Comparison of ENCODE assay signal across 9 cellular contexts in the genomic region with DNA sequence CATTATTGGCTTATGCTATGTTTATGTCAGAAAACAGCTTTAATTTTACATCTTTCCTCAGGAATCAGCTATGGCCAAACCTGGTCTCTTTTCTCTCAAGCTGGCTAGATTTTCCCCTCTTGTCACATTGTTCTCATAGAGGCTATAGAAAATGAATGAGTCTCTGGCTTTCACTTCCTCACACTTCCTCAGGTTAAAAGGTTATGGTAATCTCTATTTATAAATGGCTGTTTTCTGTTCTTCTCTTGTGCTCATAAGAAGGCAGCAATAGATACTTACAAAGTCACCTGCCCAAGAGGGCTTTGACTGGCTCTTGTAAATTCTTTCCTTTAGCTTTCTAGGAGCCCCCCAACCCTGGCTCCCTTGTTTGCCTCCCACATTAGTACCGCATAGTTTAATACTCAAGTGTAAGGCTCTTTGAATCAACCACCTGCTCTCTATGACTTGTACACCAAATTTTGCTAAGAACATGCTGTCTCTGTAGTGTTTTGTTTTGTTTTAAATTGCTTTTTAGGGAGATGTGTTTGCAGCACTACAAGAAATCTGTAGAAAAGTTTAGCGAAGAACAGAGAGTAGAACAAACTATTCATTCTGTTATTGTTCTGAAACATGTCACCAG.
DNase-seq lines count a peak whose midpoint lies in the region; ATAC-seq, FAIRE-seq and TF ChIP-seq lines count a peak whose summit lies in the region.
"Had no signal": no experiment of that assay in that cellular context is flagged by ENCODE, and none has a peak within 500 bp of the region (broad histone marks: within the 10 kb centered on the region; RNA-seq: fewer than 3 reads in every experiment).

No MANE protein-coding gene starts in this region.

- H3K9me3 ChIP-seq in OCI-LY7 (ENCODE audit: low read length) (no peaks in the 10 kb centered on the region), adrenal gland (replicated peaks in 1 of 3) (peaks cover 0 to 8% (median 0%) of the 10 kb centered on the region in 3 donors), small intestine (ENCODE audit: control insufficient read depth, low read depth) (no peaks in the 10 kb centered on the region)

- H3K9me2 ChIP-seq in OCI-LY7 (ENCODE audit: insufficient read depth, low read length) = no peaks in the 10 kb centered on the region

- TF ChIP-seq CTCF in OCI-LY7 (conservative IDR thresholded peaks at IDR 0.05; ENCODE audit: low read length) = no peak
- TF ChIP-seq CTCF in adrenal gland (IDR thresholded peaks at IDR 0.05) = no peak

- H3K79me2 ChIP-seq in OCI-LY7 (ENCODE audit: insufficient read depth, low read depth, low read length) = no peaks in the 10 kb centered on the region

- POLR2A ChIA-PET in OCI-LY7 (lab: Charles Lee) = interaction anchor here (1.3 kb wide), 1 partner anchor 88 kb away, joined by 3 read pairs; no protein-coding TSS in a partner anchor

- BruUV-seq in OCI-LY7 (replicated peaks; lab: Mats Ljungman, UMichigan) = no TSS peak

- 85 to 89% (median 89%) methylated on average over 2 of the region's 2 CpGs for WGBS in adrenal gland, 4 donors
- WGBS in small intestine, 3 donors = 78 to 91% (median 90%) methylated on average over 2 of the region's 2 CpGs

- ATAC-seq in GM18508 (IDR thresholded peaks at IDR 0.05; ENCODE audit: insufficient read depth, unreplicated experiment) (peak; percentile 99), GM21390 (IDR thresholded peaks at IDR 0.05; ENCODE audit: unreplicated experiment) (peak; percentile 98), HG03342 (IDR thresholded peaks at IDR 0.05; ENCODE audit: unreplicated experiment) (peak; percentile 99)

- no peak for TF ChIP-seq POLR2A in adrenal gland (IDR thresholded peaks at IDR 0.05)

- H4K20me1 ChIP-seq in OCI-LY7 (ENCODE audit: insufficient read depth, low read length) = no peaks in the 10 kb centered on the region

- H3K4me1 ChIP-seq in OCI-LY7 (ENCODE audit: insufficient read depth, low read length, poor library complexity, severe bottlenecking) (no peaks in the 10 kb centered on the region), adrenal gland (replicated peaks in 1 of 2) (peaks cover 0 to 8% of the 10 kb centered on the region in 2 donors), small intestine (ENCODE audit: control insufficient read depth in 2 of 2, insufficient read depth in 1 of 2, low read depth in 1 of 2, low read length in 1 of 2) (no peaks in the 10 kb centered on the region)

- H3K36me3 ChIP-seq in OCI-LY7 (ENCODE audit: insufficient read depth, low read length) (no peaks in the 10 kb centered on the region), adrenal gland (replicated peaks in 1 of 2) (no peaks in the 10 kb centered on the region), small intestine (ENCODE audit: control insufficient read depth in 2 of 2, insufficient read depth in 2 of 2, low read length in 2 of 2) (no peaks in the 10 kb centered on the region)

- no peak for FAIRE-seq in small intestine (lab: Jason Lieb, UNC)

- H3K27me3 ChIP-seq in adrenal gland (no peaks in the 10 kb centered on the region), small intestine (ENCODE audit: control insufficient read depth in 2 of 2, insufficient read depth in 2 of 2, low read length in 2 of 2) (no peaks in the 10 kb centered on the region)

- CTCF ChIA-PET in OCI-LY7 (lab: Charles Lee; ENCODE audit: unreplicated experiment) = no interaction called here

- no peak overlapping the region for H3K4me3 ChIP-seq in OCI-LY7 (ENCODE audit: low read depth, low read length, poor library complexity, severe bottlenecking)
- no peak overlapping the region for H3K4me3 ChIP-seq in adrenal gland
- no peak overlapping the region for H3K4me3 ChIP-seq in small intestine (ENCODE audit: low read depth in 1 of 2, low read length in 2 of 2)

- intact Hi-C loops in OCI-LY7 (cut with micrococcal nuclease; ENCODE audit: unreplicated experiment) (no loop called here), adrenal gland (cut with DNase I) (no loop called here)

- H2AFZ ChIP-seq in OCI-LY7 (ENCODE audit: low read length) = no peak overlapping the region

- peak; percentile 0 for DNase-seq in OCI-LY7 (ENCODE audit: low spot score)
- no peak for DNase-seq in adrenal gland
- DNase-seq in DMS114 treated with DMSO at 0.1 percent for 48 hours (lab: John Stamatoyannopoulos, UW; ENCODE audit: unreplicated experiment) = no peak
- DNase-seq in small intestine = no peak
- DNase-seq in activated effector memory CD4-positive, alpha-beta T cell treated with Interleukin-2 at 50 U/mL for 16 hours = no peak
- DNase-seq: mesenchymal stem cell had no signal

- H3K4me2 ChIP-seq in OCI-LY7 (ENCODE audit: low read length) = no peak overlapping the region

- H3K27ac ChIP-seq in OCI-LY7 (ENCODE audit: low read depth, low read length, poor library complexity, severe bottlenecking) = no peak overlapping the region
- no peak overlapping the region for H3K27ac ChIP-seq in adrenal gland
- no peak overlapping the region for H3K27ac ChIP-seq in small intestine (ENCODE audit: low read depth in 1 of 2, low read length in 1 of 2)
